14 cellular contexts compared by ENCODE assay signal in genomic region chrX:66013195-66013816, GRCh38. TPM values are rescaled to one million over a fixed set of nuclear protein-coding genes. Genes with fewer than 3 reads are reported as not detected.
A peak's percentile ranks its signal among the peaks of the same experiment; 100 is the strongest.
DNase-seq lines count a peak whose midpoint lies in the region; ATAC-seq and TF ChIP-seq lines count a peak whose summit lies in the region.
"Had no signal": no experiment of that assay in that cellular context is flagged by ENCODE, and none has a peak within 500 bp of the region (broad histone marks: within the 10 kb centered on the region; RNA-seq: fewer than 3 reads in every experiment).

No MANE protein-coding gene starts in this region.

- H2AFZ ChIP-seq in SU-DHL-6 (ENCODE audit: low read depth, low read length, severe bottlenecking): peak overlapping the region; percentile 88

- peak; percentile 32 for ATAC-seq in GM18907 (IDR thresholded peaks at IDR 0.05; ENCODE audit: unreplicated experiment)
- peak; percentile 22 for ATAC-seq in HG03095 (IDR thresholded peaks at IDR 0.05; ENCODE audit: unreplicated experiment)
- no peak for ATAC-seq in natural killer cell
- no peak for ATAC-seq in activated T-helper 17 cell treated with anti-CD3 and anti-CD28 coated beads, Interleukin-2, amount 50 U/mL, for 72 hours (replicated peaks)
- ATAC-seq in GM18870 (IDR thresholded peaks at IDR 0.05; ENCODE audit: unreplicated experiment): no peak

- H3K36me3 ChIP-seq in SU-DHL-6 (ENCODE audit: low read length): no peaks in the 10 kb centered on the region
- H3K36me3 ChIP-seq: tibial artery had no signal

- DNase-seq in natural killer cell (no peak), inferior parietal cortex (ENCODE audit: extremely low spot score) (no peak), NCI-H226 (no peak)
- DNase-seq: hippocampal formation; NCI-H1436; SK-N-SH; stimulated activated CD4-positive, alpha-beta T cell treated with anti-CD3 and anti-CD28 coated beads, Interleukin-2, amount 100 ng/mL, for 48 hours; tibial artery had no signal

- H3K27me3 ChIP-seq in SU-DHL-6 (ENCODE audit: low read length): no peaks in the 10 kb centered on the region
- H3K27me3 ChIP-seq: tibial artery had no signal

- no peaks in the 10 kb centered on the region for H3K9me3 Mint-ChIP-seq in natural killer cell
- no peaks in the 10 kb centered on the region for H3K9me3 Mint-ChIP-seq in activated T-helper 17 cell treated with anti-CD3 and anti-CD28 coated beads, Interleukin-2, amount 50 U/mL, for 72 hours
- H3K9me3 Mint-ChIP-seq: nephron had no signal

- H3K4me1 Mint-ChIP-seq in natural killer cell: peaks cover 70 to 75% of the 10 kb centered on the region in 2 donors
- H3K4me1 Mint-ChIP-seq in activated T-helper 17 cell treated with anti-CD3 and anti-CD28 coated beads, Interleukin-2, amount 50 U/mL, for 72 hours: peaks cover 24% of the 10 kb centered on the region
- H3K4me1 Mint-ChIP-seq: nephron had no signal

- no peak for TF ChIP-seq CTCF in SU-DHL-6 (IDR thresholded peaks at IDR 0.05; ENCODE audit: insufficient read depth, low read length, poor library complexity, severe bottlenecking)
- no peak for TF ChIP-seq CTCF in natural killer cell (IDR thresholded peaks at IDR 0.05)

- intact Hi-C loops in natural killer cell (cut with micrococcal nuclease): loop anchor here (5.0 kb wide), 1 partner anchor 34 kb away; no protein-coding TSS in a partner anchor

- H3K9ac ChIP-seq in SU-DHL-6 (ENCODE audit: low read length): no peak overlapping the region; the same call in 1 of the 2 replicates
- H3K9ac ChIP-seq: SK-N-SH had no signal

- no peaks in the 10 kb centered on the region for H3K79me2 ChIP-seq in SU-DHL-6 (ENCODE audit: insufficient read depth, low read length)

- no peak overlapping the region for H3K4me3 ChIP-seq in SU-DHL-6 (ENCODE audit: insufficient read depth, low read length, poor library complexity, severe bottlenecking)
- H3K4me3 ChIP-seq: tibial artery had no signal

- H3K27ac Mint-ChIP-seq in natural killer cell: peak overlapping the region; percentile 75 to 82
- H3K27ac Mint-ChIP-seq in activated T-helper 17 cell treated with anti-CD3 and anti-CD28 coated beads, Interleukin-2, amount 50 U/mL, for 72 hours: no peak overlapping the region
- H3K27ac Mint-ChIP-seq: nephron had no signal

- H3K4me2 ChIP-seq in SU-DHL-6 (ENCODE audit: low read depth, low read length, poor library complexity, severe bottlenecking): peak overlapping the region; percentile 43
- H3K4me2 ChIP-seq: SK-N-SH had no signal

- H4K20me1 ChIP-seq in SU-DHL-6 (ENCODE audit: low read depth, low read length): no peaks in the 10 kb centered on the region

- no peaks in the 10 kb centered on the region for H3K9me3 ChIP-seq in SU-DHL-6 (ENCODE audit: insufficient read depth, low read length)
- H3K9me3 ChIP-seq: SK-N-SH, tibial artery had no signal

- H3K9me2 ChIP-seq in SU-DHL-6 (replicated peaks; ENCODE audit: insufficient read depth, low read length): no peaks in the 10 kb centered on the region
- H3K9me2 ChIP-seq: SK-N-SH had no signal

- no peaks in the 10 kb centered on the region for H3K36me3 Mint-ChIP-seq in natural killer cell
- H3K36me3 Mint-ChIP-seq in activated T-helper 17 cell treated with anti-CD3 and anti-CD28 coated beads, Interleukin-2, amount 50 U/mL, for 72 hours (ENCODE audit: low read depth): no peaks in the 10 kb centered on the region

- H3K27ac ChIP-seq in SU-DHL-6 (ENCODE audit: low read depth, low read length): peak overlapping the region; percentile 80
- H3K27ac ChIP-seq: tibial artery had no signal

- H3K4me3 Mint-ChIP-seq in natural killer cell: peak overlapping the region; percentile 21
- no peak overlapping the region for H3K4me3 Mint-ChIP-seq in activated T-helper 17 cell treated with anti-CD3 and anti-CD28 coated beads, Interleukin-2, amount 50 U/mL, for 72 hours
- H3K4me3 Mint-ChIP-seq: nephron had no signal

- H3K27me3 Mint-ChIP-seq in natural killer cell (ENCODE audit: low read depth in 2 of 2): no peaks in the 10 kb centered on the region
- H3K27me3 Mint-ChIP-seq in activated T-helper 17 cell treated with anti-CD3 and anti-CD28 coated beads, Interleukin-2, amount 50 U/mL, for 72 hours: no peaks in the 10 kb centered on the region

- H3F3A ChIP-seq in SU-DHL-6 (ENCODE audit: insufficient read depth): peaks cover 7% of the 10 kb centered on the region; the same call in 1 of the 2 replicates

RNA-seq across cellular contexts. Expression of gene VSIG4, which starts 26.6 kb away (rescaled TPM):
- 1 to 10 TPM in 1 of 3 donors, under 1 TPM in 1, not detected in 1; 0.32 to 1.3 TPM for total RNA-seq in natural killer cell
- under 1 TPM in 1 of 2 donors, not detected in 1; 0.24 TPM for total RNA-seq in activated T-helper 17 cell treated with anti-CD3 and anti-CD28 coated beads, Interleukin-2, amount 50 U/mL, for 72 hours

Comparison
In these comparisons a context has a peak if more than half of its experiments do, and no peak if none do; other contexts are left out.
1. ATAC-seq: peak in GM18907 (single experiment) and HG03095 (single experiment); none in natural killer cell (0 of 3), activated T-helper 17 cell treated with anti-CD3 and anti-CD28 coated beads, Interleukin-2, amount 50 U/mL, for 72 hours (single experiment) and GM18870 (single experiment).